In the genomic region with DNA sequence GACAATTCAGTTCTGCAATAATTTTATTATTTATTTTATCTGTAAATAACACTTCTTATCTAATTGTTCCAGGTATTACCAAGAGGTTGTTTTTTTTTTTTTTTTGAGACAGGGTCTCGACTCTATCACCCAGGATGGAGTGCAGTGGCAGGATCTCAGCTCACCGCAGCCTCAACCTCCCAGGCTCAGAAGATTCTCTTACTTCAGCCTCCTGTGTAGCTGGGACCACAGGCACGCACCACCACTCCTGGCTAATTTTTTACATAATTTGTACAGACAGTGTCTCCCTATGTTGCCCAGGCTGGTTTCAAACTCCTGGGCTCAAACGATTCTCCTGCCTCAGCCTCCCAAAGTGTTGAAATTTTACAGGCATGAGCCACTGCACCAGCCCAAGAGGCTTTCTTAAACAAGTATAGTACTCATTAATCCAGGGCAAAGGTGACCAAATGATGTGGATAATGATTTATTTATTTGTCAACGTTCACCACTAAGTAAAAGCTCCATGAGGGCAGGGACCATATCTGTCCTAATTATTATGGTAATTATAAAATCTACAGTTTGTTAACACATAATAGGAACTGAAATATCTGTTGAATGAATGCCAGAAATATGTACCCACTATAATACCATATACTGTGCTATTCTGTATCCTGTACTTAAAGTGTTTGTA, we compare ENCODE assay signal across 8 cellular contexts. TPM values are rescaled to one million over a fixed set of nuclear protein-coding genes. Genes with fewer than 3 reads are reported as not detected.
DNase-seq lines count a peak whose midpoint lies in the region; ATAC-seq and TF ChIP-seq lines count a peak whose summit lies in the region.

No MANE protein-coding gene starts in this region.

- peak overlapping the region; percentile 84 to 97 (median 90) for H3K4me3 Mint-ChIP-seq in CD4-positive, CD25-positive, alpha-beta regulatory T cell
- H3K4me3 Mint-ChIP-seq in IgD-negative memory B cell: peak overlapping the region; percentile 62 to 89 (median 81)
- H3K4me3 Mint-ChIP-seq in activated naive CD8-positive, alpha-beta T cell treated with anti-CD3 and anti-CD28 coated beads, Interleukin-2, amount 10 ng/mL, durations not matched to agents 7 days and 5 days: peak overlapping the region; percentile 91
- H3K4me3 Mint-ChIP-seq in natural killer cell: peak overlapping the region; percentile 84

- H3K36me3 ChIP-seq in CD4-positive, CD25-positive, alpha-beta regulatory T cell (ENCODE audit: control insufficient read depth, insufficient read depth, low read length): peaks cover 68% of the 10 kb centered on the region

- peak overlapping the region; percentile 100 for H3K4me3 ChIP-seq in CD4-positive, CD25-positive, alpha-beta regulatory T cell (ENCODE audit: low read depth, low read length)

- H3K9me3 Mint-ChIP-seq in CD4-positive, CD25-positive, alpha-beta regulatory T cell: no peaks in the 10 kb centered on the region
- H3K9me3 Mint-ChIP-seq in IgD-negative memory B cell (no peaks in the 10 kb centered on the region), natural killer cell (no peaks in the 10 kb centered on the region)
- no peaks in the 10 kb centered on the region for H3K9me3 Mint-ChIP-seq in activated naive CD8-positive, alpha-beta T cell treated with anti-CD3 and anti-CD28 coated beads, Interleukin-2, amount 10 ng/mL, durations not matched to agents 7 days and 5 days

- no peaks in the 10 kb centered on the region for H3K9me3 ChIP-seq in CD4-positive, CD25-positive, alpha-beta regulatory T cell (ENCODE audit: control insufficient read depth in 2 of 2, low read length in 2 of 2)

- H3K27ac ChIP-seq in CD4-positive, CD25-positive, alpha-beta regulatory T cell (ENCODE audit: insufficient read depth, low read length, poor library complexity, severe bottlenecking): peak overlapping the region; percentile 95

- POLR2A ChIA-PET in activated naive CD8-positive, alpha-beta T cell treated with anti-CD3 and anti-CD28 coated beads, Interleukin-2, amount 10 ng/mL, durations not matched to agents 7 days and 5 days (lab: Charles Lee): interaction anchor here (0.6 to 12.2 kb wide), 17 partner anchors 7 to 1149 kb away, joined by 3 to 339 read pairs (median 4); partner anchors contain the start of gene STK17B

- peaks cover 96% of the 10 kb centered on the region for H3K4me1 ChIP-seq in CD4-positive, CD25-positive, alpha-beta regulatory T cell (ENCODE audit: control insufficient read depth, insufficient read depth, low read length, poor library complexity, severe bottlenecking)

- H3K27me3 Mint-ChIP-seq in CD4-positive, CD25-positive, alpha-beta regulatory T cell: no peaks in the 10 kb centered on the region
- H3K27me3 Mint-ChIP-seq in IgD-negative memory B cell (no peaks in the 10 kb centered on the region), natural killer cell (ENCODE audit: low read depth in 2 of 2) (no peaks in the 10 kb centered on the region)
- no peaks in the 10 kb centered on the region for H3K27me3 Mint-ChIP-seq in activated naive CD8-positive, alpha-beta T cell treated with anti-CD3 and anti-CD28 coated beads, Interleukin-2, amount 10 ng/mL, durations not matched to agents 7 days and 5 days

- peaks cover 57% of the 10 kb centered on the region for H3K36me3 Mint-ChIP-seq in CD4-positive, CD25-positive, alpha-beta regulatory T cell
- H3K36me3 Mint-ChIP-seq in IgD-negative memory B cell (peaks cover 23% of the 10 kb centered on the region), natural killer cell (peaks cover 16% of the 10 kb centered on the region)
- peaks cover 84% of the 10 kb centered on the region for H3K36me3 Mint-ChIP-seq in activated naive CD8-positive, alpha-beta T cell treated with anti-CD3 and anti-CD28 coated beads, Interleukin-2, amount 10 ng/mL, durations not matched to agents 7 days and 5 days

- ATAC-seq in CD4-positive, CD25-positive, alpha-beta regulatory T cell (ENCODE audit: low read depth in 2 of 2): no peak
- ATAC-seq in activated naive CD8-positive, alpha-beta T cell treated with anti-CD3 and anti-CD28 coated beads, Interleukin-2, amount 10 ng/mL, durations not matched to agents 7 days and 5 days (ENCODE audit: low read depth): peak; percentile 40
- ATAC-seq in natural killer cell: peak in 2 of 3 donors; percentile 18 to 24
- no peak for ATAC-seq in GM21515 (IDR thresholded peaks at IDR 0.05; ENCODE audit: unreplicated experiment)

- intact Hi-C loops in natural killer cell (cut with micrococcal nuclease): no loop called here

- H3K27ac Mint-ChIP-seq in CD4-positive, CD25-positive, alpha-beta regulatory T cell: peak overlapping the region; percentile 38 to 93 (median 81)
- peak overlapping the region; percentile 93 to 99 (median 97) for H3K27ac Mint-ChIP-seq in IgD-negative memory B cell
- H3K27ac Mint-ChIP-seq in activated naive CD8-positive, alpha-beta T cell treated with anti-CD3 and anti-CD28 coated beads, Interleukin-2, amount 10 ng/mL, durations not matched to agents 7 days and 5 days: peak overlapping the region; percentile 98
- H3K27ac Mint-ChIP-seq in natural killer cell: peak overlapping the region; percentile 86 to 95

- no peak for TF ChIP-seq CTCF in natural killer cell (IDR thresholded peaks at IDR 0.05)

- H3K27me3 ChIP-seq in CD4-positive, CD25-positive, alpha-beta regulatory T cell (ENCODE audit: control insufficient read depth, insufficient read depth, low read length): no peaks in the 10 kb centered on the region

- H3K4me1 Mint-ChIP-seq in CD4-positive, CD25-positive, alpha-beta regulatory T cell: peaks cover 40 to 85% (median 73%) of the 10 kb centered on the region in 4 donors
- peaks cover 63 to 74% (median 65%) of the 10 kb centered on the region in 3 donors for H3K4me1 Mint-ChIP-seq in IgD-negative memory B cell
- peaks cover 61% of the 10 kb centered on the region for H3K4me1 Mint-ChIP-seq in activated naive CD8-positive, alpha-beta T cell treated with anti-CD3 and anti-CD28 coated beads, Interleukin-2, amount 10 ng/mL, durations not matched to agents 7 days and 5 days
- peaks cover 56 to 57% of the 10 kb centered on the region in 2 donors for H3K4me1 Mint-ChIP-seq in natural killer cell

- peak in 1 of 3 donors; percentile 61 for DNase-seq in CD4-positive, CD25-positive, alpha-beta regulatory T cell
- DNase-seq in activated naive CD8-positive, alpha-beta T cell treated with anti-CD3 and anti-CD28 coated beads, Interleukin-2, amount 10 ng/mL, durations not matched to agents 7 days and 5 days: no peak
- no peak for DNase-seq in natural killer cell
- DNase-seq in NCI-H2227 treated with DMSO at 0.1 percent for 48 hours (lab: John Stamatoyannopoulos, UW): no peak
- no peak for DNase-seq in mucosa of gallbladder (ENCODE audit: low spot score)
- DNase-seq in NCI-H526 (lab: John Stamatoyannopoulos, UW): no peak

RNA-seq across cellular contexts. Expression of gene STK17B, which starts 12.0 kb away (rescaled TPM):
- 542 TPM for total RNA-seq in CD4-positive, CD25-positive, alpha-beta regulatory T cell
- 100 to 1,000 TPM in 2 of 4 donors, 10 to 100 TPM in 2; 97.1 to 116 (median 106) TPM for polyA plus RNA-seq in CD4-positive, CD25-positive, alpha-beta regulatory T cell
- polyA plus RNA-seq in IgD-negative memory B cell: 71.9 TPM
- 100 to 1,000 TPM; 476 to 483 TPM for total RNA-seq in activated naive CD8-positive, alpha-beta T cell treated with anti-CD3 and anti-CD28 coated beads, Interleukin-2, amount 10 ng/mL, durations not matched to agents 7 days and 5 days
- 100 to 1,000 TPM; 295 to 390 (median 380) TPM for total RNA-seq in natural killer cell
- total RNA-seq in mucosa of gallbladder: 24.0 TPM

Comparison
In these comparisons a context has a peak if more than half of its experiments do, and no peak if none do; other contexts are left out.
1. ATAC-seq: peak in activated naive CD8-positive, alpha-beta T cell treated with anti-CD3 and anti-CD28 coated beads, Interleukin-2, amount 10 ng/mL, durations not matched to agents 7 days and 5 days (single experiment) and natural killer cell (2 of 3); none in CD4-positive, CD25-positive, alpha-beta regulatory T cell (0 of 2) and GM21515 (single experiment).
2. RNA of gene STK17B, which starts 12.0 kb away (total RNA-seq): 542 TPM in CD4-positive, CD25-positive, alpha-beta regulatory T cell (single experiment), 476 to 483 TPM in activated naive CD8-positive, alpha-beta T cell treated with anti-CD3 and anti-CD28 coated beads, Interleukin-2, amount 10 ng/mL, durations not matched to agents 7 days and 5 days and 295 to 390 TPM in natural killer cell; 24.0 TPM in mucosa of gallbladder (single experiment); every median in the first group is over 10 times any median in the second.
3. Peak in every context shown above with its lines, with median percentiles within 50 percentile points of each other: H3K27ac Mint-ChIP-seq and H3K4me3 Mint-ChIP-seq.